In genomic region chr20:41889871-41890224, GRCh38 we compare ENCODE assay signal across 16 cellular contexts.
DNase-seq lines count a peak whose midpoint lies in the region; FAIRE-seq and TF ChIP-seq lines count a peak whose summit lies in the region.
"Had no signal": no experiment of that assay in that cellular context is flagged by ENCODE, and none has a peak within 500 bp of the region (broad histone marks: within the 10 kb centered on the region; RNA-seq: fewer than 3 reads in every experiment).

No MANE protein-coding gene starts in this region.

- H4K20me1 ChIP-seq in keratinocyte (ENCODE audit: control insufficient read depth, extremely low read depth, insufficient read depth, low read length): no peaks in the 10 kb centered on the region
- H4K20me1 ChIP-seq in smooth muscle cell (ENCODE audit: low read depth): no peaks in the 10 kb centered on the region

- WGBS in small intestine, 3 donors: 5 to 42% (median 20%) methylated on average over 4 of the region's 4 CpGs
- WGBS in smooth muscle cell (ENCODE audit: low lambda C conversion rate): 35% methylated on average over 4 of the region's 4 CpGs

- peak overlapping the region; percentile 29 for H3K4me2 ChIP-seq in keratinocyte (ENCODE audit: control insufficient read depth, extremely low read depth, insufficient read depth, low read depth, low read length)
- no peak overlapping the region for H3K4me2 ChIP-seq in smooth muscle cell

- no peak for FAIRE-seq in bronchial epithelial cell (lab: Jason Lieb, UNC)
- peak; percentile 74 for FAIRE-seq in keratinocyte (lab: Jason Lieb, UNC)
- no peak for FAIRE-seq in small intestine (lab: Jason Lieb, UNC)
- FAIRE-seq: pancreas had no signal

- H2AFZ ChIP-seq in keratinocyte (ENCODE audit: control insufficient read depth, low read length) (peak overlapping the region; percentile 44), smooth muscle cell (ENCODE audit: low read depth) (no peak overlapping the region)

- intact Hi-C loops in tibial artery (cut with DNase I; ENCODE audit: low total_unique reads): no loop called here

- dilution Hi-C loops in keratinocyte (cut with MboI; ENCODE audit: extremely low pct_ligation_motif_present, low sequenced_read_pairs): no loop called here

- TF ChIP-seq CTCF in bronchial epithelial cell (IDR thresholded peaks at IDR 0.05; ENCODE audit: insufficient read depth, low read length, severe bottlenecking): no peak
- TF ChIP-seq CTCF in keratinocyte (optimal IDR thresholded peaks at IDR 0.05 in 1 of 3, IDR thresholded peaks at IDR 0.05 in 1 of 3, conservative IDR thresholded peaks at IDR 0.05 in 1 of 3; ENCODE audit: extremely low read depth in 1 of 3, insufficient read depth in 2 of 3, low read length in 3 of 3): no peak
- no peak for TF ChIP-seq CTCF in smooth muscle cell (IDR thresholded peaks at IDR 0.05; ENCODE audit: borderline replicate concordance, insufficient read depth, poor library complexity, severe bottlenecking)
- no peak for TF ChIP-seq CTCF in tibial artery (IDR thresholded peaks at IDR 0.05)

- H3K27me3 ChIP-seq in bronchial epithelial cell (ENCODE audit: control insufficient read depth, insufficient read depth, low read length) (no peaks in the 10 kb centered on the region), keratinocyte (ENCODE audit: control insufficient read depth, extremely low read depth, insufficient read depth, low read length) (no peaks in the 10 kb centered on the region), small intestine (ENCODE audit: control insufficient read depth in 2 of 2, insufficient read depth in 2 of 2, low read length in 2 of 2) (no peaks in the 10 kb centered on the region), smooth muscle cell (ENCODE audit: low read depth) (peaks cover 3% of the 10 kb centered on the region), tibial artery (no peaks in the 10 kb centered on the region)
- H3K27me3 ChIP-seq: pancreas, upper lobe of left lung had no signal

- no peak overlapping the region for H3K4me3 ChIP-seq in bronchial epithelial cell (ENCODE audit: low read depth, low read length)
- no peak overlapping the region for H3K4me3 ChIP-seq in keratinocyte (ENCODE audit: control insufficient read depth in 2 of 3, extremely low read depth in 1 of 3, insufficient read depth in 2 of 3, low read depth in 1 of 3, low read length in 3 of 3)
- no peak overlapping the region for H3K4me3 ChIP-seq in small intestine (ENCODE audit: low read depth in 1 of 2, low read length in 2 of 2)
- no peak overlapping the region for H3K4me3 ChIP-seq in smooth muscle cell
- no peak overlapping the region for H3K4me3 ChIP-seq in tibial artery
- H3K4me3 ChIP-seq: pancreas, stomach, upper lobe of left lung had no signal

- DNase-seq in NCI-H82 (lab: John Stamatoyannopoulos, UW) (peak; percentile 94), bronchial epithelial cell (ENCODE audit: low read depth) (peak; percentile 32), keratinocyte (ENCODE audit: low read depth, low spot score) (no peak), small intestine (peak; percentile 73), smooth muscle cell (lab: John Stamatoyannopoulos, UW; ENCODE audit: unreplicated experiment) (no peak), tibial artery (no peak), amygdala (lab: John Stamatoyannopoulos, UW) (no peak), CD1c-positive myeloid dendritic cell (ENCODE audit: extremely low spot score) (no peak)
- DNase-seq: activated CD8-positive, alpha-beta T cell treated with anti-CD3 and anti-CD28 coated beads, Interleukin-2, amount 10 ng/mL, durations not matched to agents 7 days and 5 days; activated T-cell treated with anti-CD3 and anti-CD28 coated beads, Interleukin-2, amount 50 U/mL, for 4 hours; cortex of kidney; NCI-H1417 treated with DMSO at 0.1 percent for 48 hours; pancreas; stimulated activated CD4-positive, alpha-beta T cell treated with anti-CD3 and anti-CD28 coated beads, Interleukin-2, amount 100 ng/mL, for 48 hours; stomach; upper lobe of left lung had no signal

- H3K36me3 ChIP-seq in bronchial epithelial cell (ENCODE audit: control insufficient read depth, insufficient read depth, low read length) (no peaks in the 10 kb centered on the region), keratinocyte (ENCODE audit: control insufficient read depth in 2 of 2, extremely low read depth in 1 of 2, insufficient read depth in 2 of 2, low read length in 2 of 2) (no peaks in the 10 kb centered on the region), small intestine (ENCODE audit: control insufficient read depth in 2 of 2, insufficient read depth in 2 of 2, low read length in 2 of 2) (no peaks in the 10 kb centered on the region), smooth muscle cell (ENCODE audit: low read depth) (no peaks in the 10 kb centered on the region), tibial artery (no peaks in the 10 kb centered on the region)
- H3K36me3 ChIP-seq: pancreas, stomach, upper lobe of left lung had no signal

- H3F3A ChIP-seq in smooth muscle cell (ENCODE audit: low read depth): no peaks in the 10 kb centered on the region

- H3K27ac ChIP-seq in keratinocyte (ENCODE audit: control insufficient read depth, insufficient read depth, low read length) (peak overlapping the region; percentile 7), small intestine (ENCODE audit: low read depth in 1 of 2, low read length in 1 of 2) (no peak overlapping the region), smooth muscle cell (ENCODE audit: low read depth) (no peak overlapping the region), tibial artery (no peak overlapping the region)
- H3K27ac ChIP-seq: pancreas, stomach, upper lobe of left lung had no signal

- H3K9me1 ChIP-seq in keratinocyte (ENCODE audit: control insufficient read depth, extremely low read depth, insufficient read depth, low read length): no peaks in the 10 kb centered on the region

- H3K79me2 ChIP-seq in keratinocyte (ENCODE audit: control insufficient read depth, insufficient read depth, low read length) (no peaks in the 10 kb centered on the region), smooth muscle cell (ENCODE audit: low read depth) (no peaks in the 10 kb centered on the region)

- H3K4me1 ChIP-seq in keratinocyte (ENCODE audit: control insufficient read depth, extremely low read depth, insufficient read depth, low read length): peaks cover 12% of the 10 kb centered on the region
- no peaks in the 10 kb centered on the region for H3K4me1 ChIP-seq in small intestine (ENCODE audit: control insufficient read depth in 2 of 2, insufficient read depth in 1 of 2, low read depth in 1 of 2, low read length in 1 of 2)
- H3K4me1 ChIP-seq in smooth muscle cell (ENCODE audit: low read depth): no peaks in the 10 kb centered on the region
- no peaks in the 10 kb centered on the region for H3K4me1 ChIP-seq in tibial artery
- H3K4me1 ChIP-seq: pancreas, stomach, upper lobe of left lung had no signal

- no peak overlapping the region for H3K9ac ChIP-seq in keratinocyte (ENCODE audit: control insufficient read depth, extremely low read depth, insufficient read depth, low read length)
- no peak overlapping the region for H3K9ac ChIP-seq in smooth muscle cell (ENCODE audit: low read depth)

- H3K9me3 ChIP-seq in keratinocyte (ENCODE audit: control insufficient read depth, low read depth, low read length) (no peaks in the 10 kb centered on the region), small intestine (ENCODE audit: control insufficient read depth, low read depth) (no peaks in the 10 kb centered on the region), smooth muscle cell (replicated peaks; ENCODE audit: low read depth) (no peaks in the 10 kb centered on the region), tibial artery (no peaks in the 10 kb centered on the region)
- H3K9me3 ChIP-seq: pancreas, stomach, upper lobe of left lung had no signal

Comparison
In these comparisons a context has a peak if more than half of its experiments do, and no peak if none do; other contexts are left out.
1. DNase-seq: peak in NCI-H82 (single experiment), bronchial epithelial cell (single experiment) and small intestine (single experiment); none in keratinocyte (single experiment), smooth muscle cell (single experiment), tibial artery (0 of 2), amygdala (0 of 56) and CD1c-positive myeloid dendritic cell (single experiment).